9 cellular contexts compared by ENCODE assay signal in genomic region chr1:215793210-215793609, GRCh38.
A peak's percentile ranks its signal among the peaks of the same experiment; 100 is the strongest.
DNase-seq lines count a peak whose midpoint lies in the region; ATAC-seq lines count a peak whose summit lies in the region.
"Had no signal": no experiment of that assay in that cellular context is flagged by ENCODE, and none has a peak within 500 bp of the region (broad histone marks: within the 10 kb centered on the region; RNA-seq: fewer than 3 reads in every experiment).

No MANE protein-coding gene starts in this region.

- H3K4me1 ChIP-seq in endocrine pancreas (ENCODE audit: control insufficient read depth, insufficient read depth, low read length) (no peaks in the 10 kb centered on the region), skeletal muscle satellite cell (ENCODE audit: control insufficient read depth, insufficient read depth, low read length) (peaks cover 30% of the 10 kb centered on the region)

- no peak overlapping the region for H3K27ac Mint-ChIP-seq in activated naive CD8-positive, alpha-beta T cell treated with anti-CD3 and anti-CD28 coated beads, Interleukin-2, amount 50 U/mL, for 24 hours

- H3K27me3 ChIP-seq in endocrine pancreas (ENCODE audit: control insufficient read depth, insufficient read depth, low read length) (no peaks in the 10 kb centered on the region), skeletal muscle satellite cell (ENCODE audit: control insufficient read depth, insufficient read depth, low read length) (no peaks in the 10 kb centered on the region)

- no peak overlapping the region for H3K4me2 ChIP-seq in skeletal muscle satellite cell (ENCODE audit: low read length)

- peaks cover 4% of the 10 kb centered on the region for H3K9me3 Mint-ChIP-seq in activated naive CD8-positive, alpha-beta T cell treated with anti-CD3 and anti-CD28 coated beads, Interleukin-2, amount 50 U/mL, for 24 hours

- H3K36me3 ChIP-seq in endocrine pancreas (ENCODE audit: control insufficient read depth, insufficient read depth, low read length) = no peaks in the 10 kb centered on the region
- H3K36me3 ChIP-seq in skeletal muscle satellite cell (ENCODE audit: insufficient read depth, low read length) = no peaks in the 10 kb centered on the region

- no peaks in the 10 kb centered on the region for H3K27me3 Mint-ChIP-seq in activated naive CD8-positive, alpha-beta T cell treated with anti-CD3 and anti-CD28 coated beads, Interleukin-2, amount 50 U/mL, for 24 hours

- H3K9me3 ChIP-seq in endocrine pancreas (ENCODE audit: control insufficient read depth, low read length) = no peaks in the 10 kb centered on the region
- no peaks in the 10 kb centered on the region for H3K9me3 ChIP-seq in skeletal muscle satellite cell (replicated peaks; ENCODE audit: low read length)

- no peak for ATAC-seq in HG02642 (IDR thresholded peaks at IDR 0.05; ENCODE audit: poor library complexity, unreplicated experiment)
- no peak for ATAC-seq in activated naive CD8-positive, alpha-beta T cell treated with anti-CD3 and anti-CD28 coated beads, Interleukin-2, amount 50 U/mL, for 24 hours

- H3K4me3 ChIP-seq in endocrine pancreas (ENCODE audit: control insufficient read depth, insufficient read depth, low read length) = peak overlapping the region; percentile 61
- no peak overlapping the region for H3K4me3 ChIP-seq in skeletal muscle satellite cell (ENCODE audit: low read length)
- H3K4me3 ChIP-seq: skin epidermis had no signal

- no peak overlapping the region for H3K4me3 Mint-ChIP-seq in activated naive CD8-positive, alpha-beta T cell treated with anti-CD3 and anti-CD28 coated beads, Interleukin-2, amount 50 U/mL, for 24 hours

- H3K36me3 Mint-ChIP-seq in activated naive CD8-positive, alpha-beta T cell treated with anti-CD3 and anti-CD28 coated beads, Interleukin-2, amount 50 U/mL, for 24 hours (ENCODE audit: low read depth) = no peaks in the 10 kb centered on the region

- H3K4me1 Mint-ChIP-seq in activated naive CD8-positive, alpha-beta T cell treated with anti-CD3 and anti-CD28 coated beads, Interleukin-2, amount 50 U/mL, for 24 hours = no peaks in the 10 kb centered on the region

- DNase-seq in SIG-M5 treated with dmso at 0.1 percent for 504 hours (lab: John Stamatoyannopoulos, UW; ENCODE audit: unreplicated experiment) (peak; percentile 9), SIG-M5 (lab: John Stamatoyannopoulos, UW) (no peak), NCI-H1694 (lab: John Stamatoyannopoulos, UW) (peak; percentile 56), T1000 (lab: John Stamatoyannopoulos, UW) (no peak)
- DNase-seq in activated naive CD8-positive, alpha-beta T cell treated with anti-CD3 and anti-CD28 coated beads, Interleukin-2, amount 50 U/mL, for 24 hours = no peak

- H3K9ac ChIP-seq in endocrine pancreas (ENCODE audit: control insufficient read depth, insufficient read depth, low read length) = no peak overlapping the region
- H3K9ac ChIP-seq in skeletal muscle satellite cell (ENCODE audit: low read depth, low read length) = peak overlapping the region; percentile 26

Comparison
In these comparisons a context has a peak if more than half of its experiments do, and no peak if none do; other contexts are left out.
1. DNase-seq: peak in SIG-M5 treated with dmso at 0.1 percent for 504 hours (single experiment) and NCI-H1694 (single experiment); none in SIG-M5 (single experiment), T1000 (single experiment) and activated naive CD8-positive, alpha-beta T cell treated with anti-CD3 and anti-CD28 coated beads, Interleukin-2, amount 50 U/mL, for 24 hours (single experiment).